Comparison of ENCODE assay signal across 38 cellular contexts in the genomic region with DNA sequence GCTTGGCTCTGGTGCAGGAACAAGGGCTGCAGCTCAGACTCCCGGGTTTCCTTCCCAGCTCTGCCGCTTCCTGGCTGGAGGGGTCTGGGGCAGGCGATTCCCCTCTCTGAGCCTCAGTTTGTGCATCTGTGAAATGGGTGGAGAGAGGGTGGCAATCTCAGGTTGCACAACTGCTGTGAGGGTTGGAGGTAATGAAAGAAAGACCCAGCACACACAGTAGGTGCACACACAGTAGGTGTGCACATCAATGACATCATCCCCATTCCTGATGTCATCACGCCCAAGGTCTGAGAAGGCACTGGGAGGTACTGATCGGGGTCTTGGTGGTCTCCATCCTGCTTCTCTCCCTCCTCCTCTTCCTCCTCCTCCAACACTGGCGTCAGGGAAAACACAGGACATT. TPM values are rescaled to one million over a fixed set of nuclear protein-coding genes. Genes with fewer than 3 reads are reported as not detected.
"Had no signal": no experiment of that assay in that cellular context is flagged by ENCODE, and none has a peak within 500 bp of the region (broad histone marks: within the 10 kb centered on the region; RNA-seq: fewer than 3 reads in every experiment).

No MANE protein-coding gene starts in this region.

- H3K36me3 ChIP-seq: adrenal gland, gastrocnemius medialis had no signal

- H3K27ac Mint-ChIP-seq: activated CD4-positive, alpha-beta memory T cell treated with anti-CD3 and anti-CD28 coated beads for 36 hours; activated CD4-positive, alpha-beta T cell treated with anti-CD3 and anti-CD28 coated beads for 36 hours; activated CD4-positive, alpha-beta T cell treated with anti-CD3 and anti-CD28 coated beads, Interleukin-2, amount 10 ng/mL, durations not matched to agents 24 days and 14 days; activated CD8-positive, alpha-beta memory T cell treated with anti-CD3 and anti-CD28 coated beads, Interleukin-2, amount 10 ng/mL, durations not matched to agents 7 days and 5 days; activated CD8-positive, alpha-beta T cell treated with anti-CD3 and anti-CD28 coated beads, Interleukin-2, amount 10 ng/mL, durations not matched to agents 7 days and 5 days; activated naive CD4-positive, alpha-beta T cell treated with anti-CD3 and anti-CD28 coated beads for 36 hours; activated naive CD8-positive, alpha-beta T cell treated with anti-CD3 and anti-CD28 coated beads for 36 hours; activated naive CD8-positive, alpha-beta T cell treated with anti-CD3 and anti-CD28 coated beads, Interleukin-2, amount 50 U/mL, for 24 hours; activated T-helper 1 cell treated with anti-CD3 and anti-CD28 coated beads, Interleukin-12 subunit alpha, Interleukin-12 subunit beta, Interleukin-2, Interleukin-4 antibody, amounts not matched to agents 30 ng/mL and 10 ng/mL and 1 ng/mL, durations not matched to agents 14 hours and 24 hours and 36 hours; activated T-helper 2 cell treated with anti-CD3 and anti-CD28 coated beads, Interferon-gamma antibody, Interleukin-2, Interleukin-4, amounts not matched to agents 10 μg/mL and 5 μg/mL and 100 μg/mL, durations not matched to agents 14 hours and 24 hours and 36 hours; T-helper 17 cell; T-helper 2 cell treated with Interferon-gamma antibody and Interleukin-4, amounts not matched to agents 5 μg/mL and 100 μg/mL, for 36 hours had no signal

- H3K27me3 ChIP-seq: adrenal gland, body of pancreas, foreskin keratinocyte, gastrocnemius medialis had no signal

- H3K4me1 Mint-ChIP-seq: activated CD4-positive, alpha-beta T cell treated with anti-CD3 and anti-CD28 coated beads for 36 hours; activated CD4-positive, alpha-beta T cell treated with anti-CD3 and anti-CD28 coated beads, Interleukin-2, amount 10 ng/mL, durations not matched to agents 24 days and 14 days; activated CD8-positive, alpha-beta memory T cell treated with anti-CD3 and anti-CD28 coated beads, Interleukin-2, amount 10 ng/mL, durations not matched to agents 7 days and 5 days; activated naive CD4-positive, alpha-beta T cell treated with anti-CD3 and anti-CD28 coated beads, Interleukin-2, amount 50 U/mL, for 24 hours; T-helper 17 cell had no signal

- H3K27ac ChIP-seq: adrenal gland, body of pancreas, foreskin keratinocyte, gastrocnemius medialis had no signal

- H3K36me3 Mint-ChIP-seq: activated CD4-positive, alpha-beta memory T cell treated with anti-CD3 and anti-CD28 coated beads for 36 hours; activated CD8-positive, alpha-beta memory T cell treated with anti-CD3 and anti-CD28 coated beads, Interleukin-2, amount 10 ng/mL, durations not matched to agents 7 days and 5 days; activated naive CD4-positive, alpha-beta T cell treated with anti-CD3 and anti-CD28 coated beads, Interleukin-2, amount 50 U/mL, for 24 hours had no signal

- H3K9me3 ChIP-seq: body of pancreas, gastrocnemius medialis had no signal

- H3K4me3 Mint-ChIP-seq: activated CD4-positive, alpha-beta memory T cell treated with anti-CD3 and anti-CD28 coated beads for 36 hours; activated CD4-positive, alpha-beta T cell treated with anti-CD3 and anti-CD28 coated beads for 36 hours; activated CD4-positive, alpha-beta T cell treated with anti-CD3 and anti-CD28 coated beads, Interleukin-2, amount 10 ng/mL, durations not matched to agents 24 days and 14 days; activated CD8-positive, alpha-beta memory T cell treated with anti-CD3 and anti-CD28 coated beads, Interleukin-2, amount 10 ng/mL, durations not matched to agents 7 days and 5 days; activated CD8-positive, alpha-beta T cell treated with anti-CD3 and anti-CD28 coated beads, Interleukin-2, amount 10 ng/mL, durations not matched to agents 7 days and 5 days; activated naive CD4-positive, alpha-beta T cell treated with anti-CD3 and anti-CD28 coated beads for 36 hours; activated naive CD4-positive, alpha-beta T cell treated with anti-CD3 and anti-CD28 coated beads, Interleukin-2, amount 50 U/mL, for 24 hours; activated naive CD8-positive, alpha-beta T cell treated with anti-CD3 and anti-CD28 coated beads for 36 hours; activated naive CD8-positive, alpha-beta T cell treated with anti-CD3 and anti-CD28 coated beads, Interleukin-2, amount 50 U/mL, for 24 hours; activated T-helper 1 cell treated with anti-CD3 and anti-CD28 coated beads, Interleukin-12 subunit alpha, Interleukin-12 subunit beta, Interleukin-2, Interleukin-4 antibody, amounts not matched to agents 30 ng/mL and 10 ng/mL and 1 ng/mL, durations not matched to agents 14 hours and 24 hours and 36 hours; T-helper 17 cell; T-helper 2 cell treated with Interferon-gamma antibody and Interleukin-4, amounts not matched to agents 5 μg/mL and 100 μg/mL, for 36 hours had no signal

- H3K4me1 ChIP-seq: adrenal gland, body of pancreas, foreskin keratinocyte, gastrocnemius medialis had no signal

- ATAC-seq: activated CD4-positive, alpha-beta T cell treated with anti-CD3 and anti-CD28 coated beads for 36 hours; activated CD8-positive, alpha-beta memory T cell treated with anti-CD3 and anti-CD28 coated beads, Interleukin-2, amount 10 ng/mL, durations not matched to agents 7 days and 5 days; activated CD8-positive, alpha-beta T cell treated with anti-CD3 and anti-CD28 coated beads, Interleukin-2, amount 10 ng/mL, durations not matched to agents 7 days and 5 days; activated naive CD8-positive, alpha-beta T cell treated with anti-CD3 and anti-CD28 coated beads, Interleukin-2, amount 50 U/mL, for 24 hours; body of pancreas; esophagus mucosa; foreskin keratinocyte; gastrocnemius medialis; T-helper 17 cell had no signal

- DNase-seq: activated CD4-positive, alpha-beta memory T cell treated with anti-CD3 and anti-CD28 coated beads for 36 hours; activated CD4-positive, alpha-beta T cell treated with anti-CD3 and anti-CD28 coated beads for 36 hours; activated CD4-positive, alpha-beta T cell treated with anti-CD3 and anti-CD28 coated beads, Interleukin-2, amount 10 ng/mL, durations not matched to agents 24 days and 14 days; activated CD4-positive, CD25-positive, alpha-beta regulatory T cell; activated CD4-positive, CD25-positive, alpha-beta regulatory T cell treated with anti-CD3 and anti-CD28 coated beads, Interleukin-2, amount 50 U/mL, for 72 hours; activated CD8-positive, alpha-beta memory T cell treated with anti-CD3 and anti-CD28 coated beads, Interleukin-2, amount 10 ng/mL, durations not matched to agents 7 days and 5 days; activated CD8-positive, alpha-beta memory T cell treated with anti-CD3 and anti-CD28 coated beads, Interleukin-2, amount 50 U/mL, for 4 hours; activated CD8-positive, alpha-beta T cell treated with anti-CD3 and anti-CD28 coated beads, Interleukin-2, amount 10 ng/mL, durations not matched to agents 7 days and 5 days; activated effector memory CD4-positive, alpha-beta T cell treated with anti-CD3 and anti-CD28 coated beads, Interleukin-2, amount 50 U/mL, for 16 hours; activated naive CD4-positive, alpha-beta T cell treated with anti-CD3 and anti-CD28 coated beads for 36 hours; activated naive CD8-positive, alpha-beta T cell treated with anti-CD3 and anti-CD28 coated beads for 36 hours; activated naive CD8-positive, alpha-beta T cell treated with anti-CD3 and anti-CD28 coated beads, Interleukin-2, amount 50 U/mL, for 24 hours; activated T-cell treated with anti-CD3 and anti-CD28 coated beads, Interleukin-2, amount 50 U/mL, for 1 hour; activated T-cell treated with anti-CD3 and anti-CD28 coated beads, Interleukin-2, amount 50 U/mL, for 48 hours; adrenal gland; amygdala; aorta; body of pancreas; caudate nucleus; cortex of kidney; effector CD8-positive, alpha-beta T cell; foreskin keratinocyte; gastrocnemius medialis; glutamatergic neuron; T-helper 1 cell; T-helper 17 cell; T1000 had no signal

- H3K4me3 ChIP-seq: adrenal gland, body of pancreas, gastrocnemius medialis had no signal

- FAIRE-seq: colon, endometrium had no signal

- H3K9me3 Mint-ChIP-seq: activated CD4-positive, alpha-beta T cell treated with anti-CD3 and anti-CD28 coated beads, Interleukin-2, amount 10 ng/mL, durations not matched to agents 24 days and 14 days had no signal

RNA-seq across cellular contexts. Expression of a gene that starts 2.7 kb away (rescaled TPM):
- total RNA-seq: activated CD4-positive, alpha-beta memory T cell treated with anti-CD3 and anti-CD28 coated beads for 36 hours; activated CD4-positive, alpha-beta T cell treated with anti-CD3 and anti-CD28 coated beads for 36 hours; activated CD4-positive, alpha-beta T cell treated with anti-CD3 and anti-CD28 coated beads, Interleukin-2, amount 10 ng/mL, durations not matched to agents 24 days and 14 days; activated CD8-positive, alpha-beta memory T cell treated with anti-CD3 and anti-CD28 coated beads for 36 hours; activated CD8-positive, alpha-beta memory T cell treated with anti-CD3 and anti-CD28 coated beads, Interleukin-2, amount 10 ng/mL, durations not matched to agents 7 days and 5 days; activated CD8-positive, alpha-beta T cell treated with anti-CD3 and anti-CD28 coated beads, Interleukin-2, amount 10 ng/mL, durations not matched to agents 7 days and 5 days; activated naive CD4-positive, alpha-beta T cell treated with anti-CD3 and anti-CD28 coated beads for 36 hours; activated naive CD8-positive, alpha-beta T cell treated with anti-CD3 and anti-CD28 coated beads for 36 hours; activated T-helper 1 cell treated with anti-CD3 and anti-CD28 coated beads, Interleukin-12 subunit alpha, Interleukin-12 subunit beta, Interleukin-2, Interleukin-4 antibody, amounts not matched to agents 30 ng/mL and 10 ng/mL and 1 ng/mL, durations not matched to agents 14 hours and 24 hours and 36 hours; chondrocyte; dermis microvascular lymphatic vessel endothelial cell; epithelial cell of proximal tubule; foreskin keratinocyte had no signal
- polyA plus RNA-seq: foreskin keratinocyte had no signal

RNA-seq across cellular contexts. Expression of a gene that starts 35.2 kb away (rescaled TPM):
- total RNA-seq: activated CD4-positive, alpha-beta memory T cell treated with anti-CD3 and anti-CD28 coated beads for 36 hours; activated CD4-positive, alpha-beta T cell treated with anti-CD3 and anti-CD28 coated beads for 36 hours; activated T-helper 1 cell treated with anti-CD3 and anti-CD28 coated beads, Interleukin-12 subunit alpha, Interleukin-12 subunit beta, Interleukin-2, Interleukin-4 antibody, amounts not matched to agents 30 ng/mL and 10 ng/mL and 1 ng/mL, durations not matched to agents 14 hours and 24 hours and 36 hours; activated T-helper 2 cell treated with anti-CD3 and anti-CD28 coated beads, Interferon-gamma antibody, Interleukin-2, Interleukin-4, amounts not matched to agents 10 μg/mL and 5 μg/mL and 100 μg/mL, durations not matched to agents 14 hours and 24 hours and 36 hours; chondrocyte; dermis microvascular lymphatic vessel endothelial cell; epithelial cell of proximal tubule; foreskin keratinocyte had no signal
- polyA plus RNA-seq: foreskin keratinocyte had no signal

RNA-seq across cellular contexts. Expression of a gene that starts 58.7 kb away (rescaled TPM):
- total RNA-seq: activated CD4-positive, alpha-beta memory T cell treated with anti-CD3 and anti-CD28 coated beads for 36 hours; activated CD4-positive, alpha-beta T cell treated with anti-CD3 and anti-CD28 coated beads for 36 hours; activated CD4-positive, alpha-beta T cell treated with anti-CD3 and anti-CD28 coated beads, Interleukin-2, amount 10 ng/mL, durations not matched to agents 24 days and 14 days; activated CD8-positive, alpha-beta memory T cell treated with anti-CD3 and anti-CD28 coated beads for 36 hours; activated CD8-positive, alpha-beta memory T cell treated with anti-CD3 and anti-CD28 coated beads, Interleukin-2, amount 10 ng/mL, durations not matched to agents 7 days and 5 days; activated naive CD4-positive, alpha-beta T cell treated with anti-CD3 and anti-CD28 coated beads for 36 hours; activated naive CD8-positive, alpha-beta T cell treated with anti-CD3 and anti-CD28 coated beads for 36 hours; activated T-helper 1 cell treated with anti-CD3 and anti-CD28 coated beads, Interleukin-12 subunit alpha, Interleukin-12 subunit beta, Interleukin-2, Interleukin-4 antibody, amounts not matched to agents 30 ng/mL and 10 ng/mL and 1 ng/mL, durations not matched to agents 14 hours and 24 hours and 36 hours; activated T-helper 2 cell treated with anti-CD3 and anti-CD28 coated beads, Interferon-gamma antibody, Interleukin-2, Interleukin-4, amounts not matched to agents 10 μg/mL and 5 μg/mL and 100 μg/mL, durations not matched to agents 14 hours and 24 hours and 36 hours; adrenal gland; aorta; body of pancreas; chondrocyte; dermis microvascular lymphatic vessel endothelial cell; epithelial cell of proximal tubule; esophagus mucosa; foreskin keratinocyte; gastrocnemius medialis; T-helper 17 cell had no signal
- polyA plus RNA-seq: adrenal gland, aorta, foreskin keratinocyte had no signal
